19 cellular contexts compared by ENCODE assay signal in the genomic region with DNA sequence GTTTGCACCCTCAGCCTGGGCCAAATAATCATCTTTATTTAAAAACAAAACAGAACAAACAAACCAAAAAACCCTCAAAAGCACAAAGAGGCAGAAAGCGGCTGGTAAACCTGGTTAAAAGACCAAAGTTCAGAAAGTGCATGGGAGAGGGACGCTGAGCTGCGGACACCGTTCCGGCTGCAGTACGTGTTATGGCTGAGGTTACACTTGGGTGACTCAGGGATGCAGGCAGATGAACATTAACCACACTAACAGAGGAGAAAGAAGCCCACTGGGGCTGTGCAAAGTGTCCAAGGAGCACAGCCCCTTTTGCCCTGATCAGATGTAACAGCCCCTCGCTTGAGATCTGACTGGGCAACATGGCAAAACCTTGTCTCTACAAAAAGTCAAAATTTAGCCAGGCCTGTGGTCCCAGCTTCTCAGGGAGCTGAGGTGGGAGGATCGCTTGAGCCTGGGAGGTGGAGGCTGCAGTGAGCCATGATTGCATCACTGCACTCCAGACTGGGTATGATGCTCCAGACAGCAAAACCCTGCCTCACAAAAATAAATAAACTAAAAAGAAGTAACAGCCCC. TPM values are rescaled to one million over a fixed set of nuclear protein-coding genes. Genes with fewer than 3 reads are reported as not detected.
DNase-seq lines count a peak whose midpoint lies in the region; ATAC-seq, FAIRE-seq and TF ChIP-seq lines count a peak whose summit lies in the region.
"Had no signal": no experiment of that assay in that cellular context is flagged by ENCODE, and none has a peak within 500 bp of the region (broad histone marks: within the 10 kb centered on the region; RNA-seq: fewer than 3 reads in every experiment).

No MANE protein-coding gene starts in this region.

- H3K9me2 ChIP-seq in OCI-LY7 (ENCODE audit: insufficient read depth, low read length): no peaks in the 10 kb centered on the region

- H3K27ac ChIP-seq in OCI-LY7 (ENCODE audit: low read depth, low read length, poor library complexity, severe bottlenecking): no peak overlapping the region
- H3K27ac ChIP-seq in parathyroid adenoma: peak overlapping the region; percentile 85
- H3K27ac ChIP-seq: KMS-11, left ventricle myocardium inferior had no signal

- TF ChIP-seq CTCF in OCI-LY7 (conservative IDR thresholded peaks at IDR 0.05; ENCODE audit: low read length) (no peak), parathyroid adenoma (IDR thresholded peaks at IDR 0.05) (no peak), mucosa of descending colon (IDR thresholded peaks at IDR 0.05) (no peak)

- no peak overlapping the region for H3K4me3 ChIP-seq in OCI-LY7 (ENCODE audit: low read depth, low read length, poor library complexity, severe bottlenecking)
- H3K4me3 ChIP-seq in parathyroid adenoma (ENCODE audit: low read depth, low read length): no peak overlapping the region
- no peak overlapping the region for H3K4me3 ChIP-seq in mucosa of descending colon
- H3K4me3 ChIP-seq: GM23338, left ventricle myocardium inferior had no signal

- ATAC-seq in mucosa of descending colon: no peak
- ATAC-seq: T-cell had no signal

- CTCF ChIA-PET in OCI-LY7 (lab: Charles Lee; ENCODE audit: unreplicated experiment): interaction anchor here (2.4 kb wide), 1 partner anchor 96 kb away, joined by 10 read pairs; no protein-coding TSS in a partner anchor

- H4K20me1 ChIP-seq in OCI-LY7 (ENCODE audit: insufficient read depth, low read length): no peaks in the 10 kb centered on the region

- no peaks in the 10 kb centered on the region; the same call in 1 of the 2 replicates for H3K36me3 ChIP-seq in OCI-LY7 (ENCODE audit: insufficient read depth, low read length)
- no peaks in the 10 kb centered on the region for H3K36me3 ChIP-seq in parathyroid adenoma (ENCODE audit: control insufficient read depth, insufficient read depth, low read length)
- H3K36me3 ChIP-seq in mucosa of descending colon (ENCODE audit: low read depth): no peaks in the 10 kb centered on the region

- peaks cover 35% of the 10 kb centered on the region for H3K4me1 ChIP-seq in OCI-LY7 (ENCODE audit: insufficient read depth, low read length, poor library complexity, severe bottlenecking)
- H3K4me1 ChIP-seq in parathyroid adenoma: peaks cover 12% of the 10 kb centered on the region
- no peaks in the 10 kb centered on the region for H3K4me1 ChIP-seq in mucosa of descending colon (ENCODE audit: low read depth)

- BruUV-seq in OCI-LY7 (replicated peaks; lab: Mats Ljungman, UMichigan): no TSS peak

- intact Hi-C loops in OCI-LY7 (cut with micrococcal nuclease; ENCODE audit: unreplicated experiment): loop anchor here (1.0 to 2.0 kb wide), 6 partner anchors 31 to 182 kb away; partner anchors contain the start of gene SLC2A5
- intact Hi-C loops in mucosa of descending colon (cut with DNase I, micrococcal nuclease): loop anchor here (5.0 kb wide), 2 partner anchors 88 to 93 kb away; no protein-coding TSS in a partner anchor

- no peak overlapping the region for H3K9ac ChIP-seq in parathyroid adenoma
- H3K9ac ChIP-seq: KMS-11 had no signal

- H3K9me3 ChIP-seq in OCI-LY7 (ENCODE audit: low read length): peaks cover 13% of the 10 kb centered on the region
- no peaks in the 10 kb centered on the region for H3K9me3 ChIP-seq in parathyroid adenoma (ENCODE audit: control insufficient read depth, low read length)
- H3K9me3 ChIP-seq in mucosa of descending colon: no peaks in the 10 kb centered on the region

- H3K4me2 ChIP-seq in OCI-LY7 (ENCODE audit: low read length) (peak overlapping the region; percentile 1; the same call in 1 of the 2 replicates), parathyroid adenoma (ENCODE audit: low read length) (no peak overlapping the region)
- H3K4me2 ChIP-seq: GM23338, KMS-11 had no signal

- no peaks in the 10 kb centered on the region for H3K27me3 ChIP-seq in parathyroid adenoma (ENCODE audit: control insufficient read depth, insufficient read depth, low read length)

- FAIRE-seq in GM19239 (lab: Jason Lieb, UNC): peak; percentile 35
- FAIRE-seq: small intestine had no signal

- DNase-seq in GM19239 (ENCODE audit: insufficient read length, low spot score) (no peak), OCI-LY7 (ENCODE audit: low spot score) (no peak), fibroblast of peridontal ligament (ENCODE audit: extremely low read depth) (peak; percentile 55), mucosa of descending colon (no peak), retina (no peak), NCI-H1694 treated with DMSO at 0.1 percent for 48 hours (lab: John Stamatoyannopoulos, UW) (no peak), inferior parietal cortex (ENCODE audit: extremely low spot score) (no peak)
- DNase-seq: activated CD8-positive, alpha-beta memory T cell treated with anti-CD3 and anti-CD28 coated beads for 24 hours; activated naive CD8-positive, alpha-beta T cell treated with anti-CD3 and anti-CD28 coated beads, Interleukin-2, amount 10 ng/mL, durations not matched to agents 7 days and 5 days; central memory CD4-positive, alpha-beta T cell; effector CD4-positive, alpha-beta T cell; left ventricle myocardium inferior; SHP77; small intestine; stimulated activated CD4-positive, alpha-beta T cell treated with anti-CD3 and anti-CD28 coated beads, Interleukin-4, amount 100 ng/mL, for 4 hours; T-cell had no signal

- H3K79me2 ChIP-seq in OCI-LY7 (ENCODE audit: insufficient read depth, low read depth, low read length) (no peaks in the 10 kb centered on the region), parathyroid adenoma (no peaks in the 10 kb centered on the region)

- H2AFZ ChIP-seq in OCI-LY7 (ENCODE audit: low read length): no peak overlapping the region
- no peak overlapping the region for H2AFZ ChIP-seq in parathyroid adenoma
- H2AFZ ChIP-seq: GM23338 had no signal

- POLR2A ChIA-PET in OCI-LY7 (lab: Charles Lee): interaction anchor here (1.3 kb wide), 1 partner anchor 40 kb away, joined by 5 read pairs; no protein-coding TSS in a partner anchor

RNA-seq across cellular contexts. Expression of gene GPR157, which starts 28.3 kb away (rescaled TPM):
- 1.1 and 1.4 TPM in 2 replicates for total RNA-seq in OCI-LY7 (2014; rRNA removed; shearing (Covaris generic))
- total RNA-seq in OCI-LY7 (2022) (4.1 and 5.4 TPM in 2 replicates), mucosa of descending colon (1 to 10 TPM; 7.0 to 8.7 (median 8.1) TPM)

RNA-seq across cellular contexts. Expression of gene SLC2A5, which starts 31.1 kb away (rescaled TPM):
- total RNA-seq in OCI-LY7 (2014; rRNA removed; shearing (Covaris generic)): 109 and 112 TPM in 2 replicates
- total RNA-seq in OCI-LY7 (2022) (123 and 183 TPM in 2 replicates), mucosa of descending colon (10 to 100 TPM in 1 of 3 donors, 1 to 10 TPM in 2; 4.4 to 34.5 (median 7.8) TPM)
- total RNA-seq: activated naive CD8-positive, alpha-beta T cell treated with anti-CD3 and anti-CD28 coated beads, Interleukin-2, amount 10 ng/mL, durations not matched to agents 7 days and 5 days had no signal
